ENCODE assay signal across 7 cellular contexts in the genomic region with DNA sequence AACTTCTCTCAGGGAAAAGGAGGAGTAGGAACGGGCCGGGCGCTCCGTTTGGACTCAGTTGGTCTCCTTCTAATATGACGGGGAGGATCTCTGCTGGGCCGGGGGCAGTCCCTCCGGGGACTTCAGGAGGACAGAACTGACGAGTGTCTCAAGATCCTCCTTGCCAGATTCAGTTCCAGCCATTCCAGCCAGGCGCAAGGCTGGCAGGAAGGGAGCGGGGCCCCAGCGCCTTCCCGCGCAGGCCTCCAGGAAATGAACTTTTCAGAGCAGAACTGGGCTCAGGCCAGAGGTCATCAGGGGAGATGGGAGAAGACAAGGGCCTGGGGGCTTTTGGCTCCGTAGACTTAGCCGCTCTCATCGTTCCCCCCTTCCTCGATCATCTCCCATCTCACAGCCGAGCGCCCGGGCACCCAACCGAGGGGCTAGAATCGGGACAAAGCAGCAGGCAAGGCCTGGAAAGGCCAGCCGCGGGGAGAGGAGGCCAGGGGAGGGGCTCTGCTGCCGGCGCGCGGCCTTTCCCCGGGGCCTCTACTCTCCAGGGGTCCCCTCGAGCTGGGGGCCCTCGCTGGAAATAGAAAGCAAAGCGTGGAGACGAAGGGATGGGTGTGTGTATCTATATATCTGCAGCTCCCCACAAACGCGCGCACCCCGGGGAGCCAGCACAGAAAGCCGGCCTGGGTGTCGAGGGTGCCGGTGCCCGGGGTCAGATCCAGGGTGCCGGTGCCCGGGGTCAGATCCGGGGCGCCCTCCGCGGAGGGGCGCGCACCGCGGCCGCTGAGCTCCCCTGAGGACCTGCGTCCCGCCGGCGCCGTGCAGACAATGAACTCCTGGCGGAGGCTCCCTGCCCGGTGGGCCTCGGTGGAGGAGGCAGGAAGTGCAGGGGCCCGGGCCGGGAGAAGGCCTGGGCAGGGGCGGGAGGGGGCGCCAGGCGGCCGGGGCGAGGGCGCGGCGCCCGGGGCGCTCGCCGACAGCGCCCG. TPM values are rescaled to one million over a fixed set of nuclear protein-coding genes. Genes with fewer than 3 reads are reported as not detected.
DNase-seq lines count a peak whose midpoint lies in the region; ATAC-seq and TF ChIP-seq lines count a peak whose summit lies in the region.

No MANE protein-coding gene starts in this region.

- peak overlapping the region; percentile 55 to 71 for H3K9ac ChIP-seq in stomach smooth muscle (ENCODE audit: low read length in 2 of 2)

- H3K9me3 ChIP-seq in adrenal gland (replicated peaks in 1 of 3) (no peaks in the 10 kb centered on the region), stomach smooth muscle (ENCODE audit: control insufficient read depth in 2 of 2, low read length in 2 of 2) (no peaks in the 10 kb centered on the region)

- TF ChIP-seq POLR2A in adrenal gland (IDR thresholded peaks at IDR 0.05): no peak

- WGBS in adrenal gland, 4 donors: 12 to 18% (median 15%) methylated on average over 26 to 74 of the region's 76 CpGs

- intact Hi-C loops in adrenal gland (cut with DNase I): loop anchor here in 1 of 2 donors (5.0 to 10.0 kb wide), 2 partner anchors 250 to 362 kb away; no protein-coding TSS in a partner anchor

- no peaks in the 10 kb centered on the region for H3K27me3 ChIP-seq in adrenal gland
- peaks cover 40% of the 10 kb centered on the region for H3K27me3 ChIP-seq in kidney epithelial cell (ENCODE audit: control insufficient read depth, insufficient read depth, low read length)
- no peaks in the 10 kb centered on the region for H3K27me3 ChIP-seq in stomach smooth muscle (ENCODE audit: control insufficient read depth in 1 of 2, insufficient read depth in 2 of 2, low read length in 2 of 2)

- TF ChIP-seq CTCF in adrenal gland (IDR thresholded peaks at IDR 0.05) (peak in 1 of 6 experiments; percentile 18), kidney epithelial cell (IDR thresholded peaks at IDR 0.05; ENCODE audit: insufficient read depth, low read length, poor library complexity, severe bottlenecking) (no peak)

- H3K4me3 ChIP-seq in adrenal gland (peak overlapping the region in 2 of 4 donors; percentile 27 to 94), kidney epithelial cell (ENCODE audit: low read depth, low read length) (peak overlapping the region; percentile 53), stomach smooth muscle (ENCODE audit: low read length in 2 of 2) (peak overlapping the region; percentile 34 to 74)

- peaks cover 9 to 29% of the 10 kb centered on the region in 2 donors for H3K4me1 ChIP-seq in adrenal gland (replicated peaks in 1 of 2)
- H3K4me1 ChIP-seq in stomach smooth muscle (ENCODE audit: control insufficient read depth, insufficient read depth, low read length): peaks cover 29% of the 10 kb centered on the region

- H3K27ac ChIP-seq in adrenal gland (peak overlapping the region in 4 of 5 donors; percentile 13 to 94 (median 65)), stomach smooth muscle (ENCODE audit: low read length) (peak overlapping the region; percentile 69)

- DNase-seq in adrenal gland (peak in 5 of 7 donors; percentile 24 to 63 (median 31)), kidney epithelial cell (ENCODE audit: low read depth) (no peak), NCI-H2081 treated with DMSO at 0.1 percent for 48 hours (lab: John Stamatoyannopoulos, UW) (no peak)

- ATAC-seq in GM19043 (IDR thresholded peaks at IDR 0.05; ENCODE audit: low read depth, unreplicated experiment) (peak; percentile 9), HG03108 (IDR thresholded peaks at IDR 0.05; ENCODE audit: unreplicated experiment) (peak; percentile 8), HG02588 (IDR thresholded peaks at IDR 0.05; ENCODE audit: unreplicated experiment) (no peak)

- no peaks in the 10 kb centered on the region for H3K36me3 ChIP-seq in adrenal gland (replicated peaks in 1 of 2)
- no peaks in the 10 kb centered on the region for H3K36me3 ChIP-seq in kidney epithelial cell (ENCODE audit: control insufficient read depth, insufficient read depth, low read length)
- no peaks in the 10 kb centered on the region for H3K36me3 ChIP-seq in stomach smooth muscle (ENCODE audit: control insufficient read depth in 2 of 2, insufficient read depth in 2 of 2, low read length in 2 of 2)

RNA-seq across cellular contexts. Expression of a gene that starts 1.4 kb away (rescaled TPM):
- total RNA-seq in adrenal gland (10 to 100 TPM in 1 of 8 donors, 1 to 10 TPM in 7; 4.7 to 10.6 (median 6.4) TPM), kidney epithelial cell (3.6 and 5.5 TPM in 2 replicates)
- polyA plus RNA-seq in adrenal gland: 1 to 10 TPM; 1.7 to 4.9 (median 2.3) TPM

Comparison
In these comparisons a context has a peak if more than half of its experiments do, and no peak if none do; other contexts are left out.
1. DNase-seq: peak in adrenal gland (5 of 7); none in kidney epithelial cell (single experiment) and NCI-H2081 treated with DMSO at 0.1 percent for 48 hours (single experiment).